1 cellular context compared by ENCODE assay signal in the genomic region with DNA sequence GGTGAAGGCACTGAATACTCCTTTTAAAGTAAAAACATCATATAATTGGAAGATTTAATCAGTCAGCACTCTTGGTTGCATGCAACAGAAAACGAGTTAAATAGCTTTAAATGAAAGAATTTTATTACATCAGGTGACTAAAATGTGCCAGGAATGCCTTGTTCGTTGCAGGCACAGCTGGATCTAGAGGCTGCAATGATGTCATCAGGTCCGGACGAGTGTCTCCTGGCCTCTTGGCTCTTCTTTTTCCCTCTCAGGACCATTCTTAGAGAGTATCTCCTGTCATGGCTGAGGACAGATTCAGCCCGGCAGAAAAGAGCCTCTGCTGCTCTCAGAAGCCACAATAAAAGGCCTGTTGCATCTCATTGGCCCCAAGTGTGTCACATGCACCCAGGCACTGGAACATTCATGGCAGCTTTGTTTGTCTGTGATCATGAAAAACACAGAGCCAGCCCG.
TF ChIP-seq lines count a peak whose summit lies in the region.

No MANE protein-coding gene starts in this region.

TF ChIP-seq in HepG2, 621 proteins besides CTCF, POLR2A, EP300 and RAD21 (continued from another document):
- TF ChIP-seq, protein P1, sequence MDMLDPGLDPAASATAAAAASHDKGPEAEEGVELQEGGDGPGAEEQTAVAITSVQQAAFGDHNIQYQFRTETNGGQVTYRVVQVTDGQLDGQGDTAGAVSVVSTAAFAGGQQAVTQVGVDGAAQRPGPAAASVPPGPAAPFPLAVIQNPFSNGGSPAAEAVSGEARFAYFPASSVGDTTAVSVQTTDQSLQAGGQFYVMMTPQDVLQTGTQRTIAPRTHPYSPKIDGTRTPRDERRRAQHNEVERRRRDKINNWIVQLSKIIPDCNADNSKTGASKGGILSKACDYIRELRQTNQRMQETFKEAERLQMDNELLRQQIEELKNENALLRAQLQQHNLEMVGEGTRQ (IDR thresholded peaks at IDR 0.05; ENCODE audit: low read depth, low read length): 0 out of 2 replicates have a peak, but pooled peaks have one; percentile 30
- TF ChIP-seq, protein P1 (CRISPR knock-in tag; IDR thresholded peaks at IDR 0.05; ENCODE audit: borderline replicate concordance): no peak
- TF ChIP-seq GATAD1 (CRISPR knock-in tag; IDR thresholded peaks at IDR 0.05) (no peak), CBFB (CRISPR knock-in tag; IDR thresholded peaks at IDR 0.05) (no peak), ZNF547 (CRISPR knock-in tag; IDR thresholded peaks at IDR 0.05) (no peak), HCFC1 (IDR thresholded peaks at IDR 0.05; ENCODE audit: low read depth, low read length) (no peak), ZNF709 (CRISPR knock-in tag; IDR thresholded peaks at IDR 0.05) (no peak), SMARCC2 (IDR thresholded peaks at IDR 0.05) (no peak), ZNF329 (CRISPR knock-in tag; IDR thresholded peaks at IDR 0.05; ENCODE audit: low read depth) (peak; percentile 76; the same call in 1 of the 2 replicates), IRF2 (CRISPR knock-in tag; IDR thresholded peaks at IDR 0.05) (no peak), CREB1 (IDR thresholded peaks at IDR 0.05) (peak; percentile 56), CREB1 (CRISPR knock-in tag; IDR thresholded peaks at IDR 0.05) (no peak), XBP1 (CRISPR knock-in tag; IDR thresholded peaks at IDR 0.05) (no peak), ZNF678 (CRISPR knock-in tag; IDR thresholded peaks at IDR 0.05) (no peak), TARDBP (CRISPR knock-in tag; IDR thresholded peaks at IDR 0.05) (no peak), ZNF205 (CRISPR knock-in tag; IDR thresholded peaks at IDR 0.05) (no peak), NR2F6 (IDR thresholded peaks at IDR 0.05) (no peak), NR2F6 (CRISPR knock-in tag; IDR thresholded peaks at IDR 0.05) (no peak), CBX5 (CRISPR knock-in tag; IDR thresholded peaks at IDR 0.05; ENCODE audit: borderline replicate concordance) (no peak), ZBTB3 (CRISPR knock-in tag; IDR thresholded peaks at IDR 0.05; ENCODE audit: borderline replicate concordance, low read depth) (no peak), ADNP (CRISPR knock-in tag; IDR thresholded peaks at IDR 0.05) (no peak), ATF7 (IDR thresholded peaks at IDR 0.05) (peak; percentile 81), ATF7 (CRISPR knock-in tag; IDR thresholded peaks at IDR 0.05) (no peak), SOX13 (IDR thresholded peaks at IDR 0.05) (no peak), SOX13 (CRISPR knock-in tag; conservative IDR thresholded peaks at IDR 0.05 in 1 of 2, IDR thresholded peaks at IDR 0.05 in 1 of 2) (no peak)
- TF ChIP-seq, protein P2, sequence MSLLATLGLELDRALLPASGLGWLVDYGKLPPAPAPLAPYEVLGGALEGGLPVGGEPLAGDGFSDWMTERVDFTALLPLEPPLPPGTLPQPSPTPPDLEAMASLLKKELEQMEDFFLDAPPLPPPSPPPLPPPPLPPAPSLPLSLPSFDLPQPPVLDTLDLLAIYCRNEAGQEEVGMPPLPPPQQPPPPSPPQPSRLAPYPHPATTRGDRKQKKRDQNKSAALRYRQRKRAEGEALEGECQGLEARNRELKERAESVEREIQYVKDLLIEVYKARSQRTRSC (CRISPR knock-in tag; IDR thresholded peaks at IDR 0.05; ENCODE audit: low read depth): no peak
- TF ChIP-seq, protein P3, sequence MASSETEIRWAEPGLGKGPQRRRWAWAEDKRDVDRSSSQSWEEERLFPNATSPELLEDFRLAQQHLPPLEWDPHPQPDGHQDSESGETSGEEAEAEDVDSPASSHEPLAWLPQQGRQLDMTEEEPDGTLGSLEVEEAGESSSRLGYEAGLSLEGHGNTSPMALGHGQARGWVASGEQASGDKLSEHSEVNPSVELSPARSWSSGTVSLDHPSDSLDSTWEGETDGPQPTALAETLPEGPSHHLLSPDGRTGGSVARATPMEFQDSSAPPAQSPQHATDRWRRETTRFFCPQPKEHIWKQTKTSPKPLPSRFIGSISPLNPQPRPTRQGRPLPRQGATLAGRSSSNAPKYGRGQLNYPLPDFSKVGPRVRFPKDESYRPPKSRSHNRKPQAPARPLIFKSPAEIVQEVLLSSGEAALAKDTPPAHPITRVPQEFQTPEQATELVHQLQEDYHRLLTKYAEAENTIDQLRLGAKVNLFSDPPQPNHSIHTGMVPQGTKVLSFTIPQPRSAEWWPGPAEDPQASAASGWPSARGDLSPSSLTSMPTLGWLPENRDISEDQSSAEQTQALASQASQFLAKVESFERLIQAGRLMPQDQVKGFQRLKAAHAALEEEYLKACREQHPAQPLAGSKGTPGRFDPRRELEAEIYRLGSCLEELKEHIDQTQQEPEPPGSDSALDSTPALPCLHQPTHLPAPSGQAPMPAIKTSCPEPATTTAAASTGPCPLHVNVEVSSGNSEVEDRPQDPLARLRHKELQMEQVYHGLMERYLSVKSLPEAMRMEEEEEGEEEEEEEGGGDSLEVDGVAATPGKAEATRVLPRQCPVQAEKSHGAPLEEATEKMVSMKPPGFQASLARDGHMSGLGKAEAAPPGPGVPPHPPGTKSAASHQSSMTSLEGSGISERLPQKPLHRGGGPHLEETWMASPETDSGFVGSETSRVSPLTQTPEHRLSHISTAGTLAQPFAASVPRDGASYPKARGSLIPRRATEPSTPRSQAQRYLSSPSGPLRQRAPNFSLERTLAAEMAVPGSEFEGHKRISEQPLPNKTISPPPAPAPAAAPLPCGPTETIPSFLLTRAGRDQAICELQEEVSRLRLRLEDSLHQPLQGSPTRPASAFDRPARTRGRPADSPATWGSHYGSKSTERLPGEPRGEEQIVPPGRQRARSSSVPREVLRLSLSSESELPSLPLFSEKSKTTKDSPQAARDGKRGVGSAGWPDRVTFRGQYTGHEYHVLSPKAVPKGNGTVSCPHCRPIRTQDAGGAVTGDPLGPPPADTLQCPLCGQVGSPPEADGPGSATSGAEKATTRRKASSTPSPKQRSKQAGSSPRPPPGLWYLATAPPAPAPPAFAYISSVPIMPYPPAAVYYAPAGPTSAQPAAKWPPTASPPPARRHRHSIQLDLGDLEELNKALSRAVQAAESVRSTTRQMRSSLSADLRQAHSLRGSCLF (CRISPR knock-in tag; IDR thresholded peaks at IDR 0.05; ENCODE audit: borderline replicate concordance): no peak
- TF ChIP-seq, protein P4, sequence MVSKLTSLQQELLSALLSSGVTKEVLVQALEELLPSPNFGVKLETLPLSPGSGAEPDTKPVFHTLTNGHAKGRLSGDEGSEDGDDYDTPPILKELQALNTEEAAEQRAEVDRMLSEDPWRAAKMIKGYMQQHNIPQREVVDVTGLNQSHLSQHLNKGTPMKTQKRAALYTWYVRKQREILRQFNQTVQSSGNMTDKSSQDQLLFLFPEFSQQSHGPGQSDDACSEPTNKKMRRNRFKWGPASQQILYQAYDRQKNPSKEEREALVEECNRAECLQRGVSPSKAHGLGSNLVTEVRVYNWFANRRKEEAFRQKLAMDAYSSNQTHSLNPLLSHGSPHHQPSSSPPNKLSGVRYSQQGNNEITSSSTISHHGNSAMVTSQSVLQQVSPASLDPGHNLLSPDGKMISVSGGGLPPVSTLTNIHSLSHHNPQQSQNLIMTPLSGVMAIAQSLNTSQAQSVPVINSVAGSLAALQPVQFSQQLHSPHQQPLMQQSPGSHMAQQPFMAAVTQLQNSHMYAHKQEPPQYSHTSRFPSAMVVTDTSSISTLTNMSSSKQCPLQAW (CRISPR knock-in tag; IDR thresholded peaks at IDR 0.05): 0 out of 2 replicates have a peak, but pooled peaks have one; percentile 5
